Comparison of ENCODE assay signal across 9 cellular contexts in genomic region chr4:166169111-166169510, GRCh38.
DNase-seq lines count a peak whose midpoint lies in the region; ATAC-seq and TF ChIP-seq lines count a peak whose summit lies in the region.
"Had no signal": no experiment of that assay in that cellular context is flagged by ENCODE, and none has a peak within 500 bp of the region (broad histone marks: within the 10 kb centered on the region; RNA-seq: fewer than 3 reads in every experiment).

No MANE protein-coding gene starts in this region.

- no peak overlapping the region for H3K4me3 ChIP-seq in BJ (ENCODE audit: low read depth, low read length)

- CTCF ChIA-PET in BJ (lab: Yijun Ruan, JAX), result interaction anchor here (0.8 kb wide), 1 partner anchor 425 kb away, joined by 7 read pairs; no protein-coding TSS in a partner anchor

- no peak overlapping the region for H3K4me3 Mint-ChIP-seq in activated T-cell treated with anti-CD3 and anti-CD28 coated beads, Interleukin-2, amount 50 U/mL, for 24 hours
- H3K4me3 Mint-ChIP-seq: activated naive CD8-positive, alpha-beta T cell treated with anti-CD3 and anti-CD28 coated beads, Interleukin-2, amount 10 ng/mL, durations not matched to agents 7 days and 5 days had no signal

- TF ChIP-seq CTCF in BJ (IDR thresholded peaks at IDR 0.05; ENCODE audit: insufficient read depth, low read depth, low read length), result peak; percentile 32; the same call in 1 of the 2 replicates

- H3K9me3 Mint-ChIP-seq in activated T-cell treated with anti-CD3 and anti-CD28 coated beads, Interleukin-2, amount 50 U/mL, for 24 hours, result no peaks in the 10 kb centered on the region
- H3K9me3 Mint-ChIP-seq: activated naive CD8-positive, alpha-beta T cell treated with anti-CD3 and anti-CD28 coated beads, Interleukin-2, amount 10 ng/mL, durations not matched to agents 7 days and 5 days had no signal

- H3K27ac Mint-ChIP-seq in activated T-cell treated with anti-CD3 and anti-CD28 coated beads, Interleukin-2, amount 50 U/mL, for 24 hours, result no peak overlapping the region
- H3K27ac Mint-ChIP-seq: activated naive CD8-positive, alpha-beta T cell treated with anti-CD3 and anti-CD28 coated beads, Interleukin-2, amount 10 ng/mL, durations not matched to agents 7 days and 5 days had no signal

- no peaks in the 10 kb centered on the region for H3K27me3 Mint-ChIP-seq in activated T-cell treated with anti-CD3 and anti-CD28 coated beads, Interleukin-2, amount 50 U/mL, for 24 hours

- H3K36me3 Mint-ChIP-seq in activated T-cell treated with anti-CD3 and anti-CD28 coated beads, Interleukin-2, amount 50 U/mL, for 24 hours (ENCODE audit: low read depth), result no peaks in the 10 kb centered on the region
- H3K36me3 Mint-ChIP-seq: activated naive CD8-positive, alpha-beta T cell treated with anti-CD3 and anti-CD28 coated beads, Interleukin-2, amount 10 ng/mL, durations not matched to agents 7 days and 5 days had no signal

- ATAC-seq in GM18870 (IDR thresholded peaks at IDR 0.05; ENCODE audit: unreplicated experiment) (peak; percentile 30), HG03039 (IDR thresholded peaks at IDR 0.05; ENCODE audit: unreplicated experiment) (no peak)

- no peaks in the 10 kb centered on the region for H3K27me3 ChIP-seq in BJ (ENCODE audit: control insufficient read depth, insufficient read depth, low read length)

- POLR2A ChIA-PET in BJ (lab: Charles Lee), result no interaction called here

- DNase-seq in BJ (ENCODE audit: low read depth), result no peak
- DNase-seq in NCI-H748 treated with DMSO at 0.1 percent for 48 hours (lab: John Stamatoyannopoulos, UW), result peak; percentile 13
- peak; percentile 22 for DNase-seq in fibroblast of peridontal ligament (ENCODE audit: extremely low read depth)
- DNase-seq in activated T-cell treated with anti-CD3 and anti-CD28 coated beads, Interleukin-2, amount 50 U/mL, for 24 hours, result no peak
- no peak for DNase-seq in T1000 (lab: John Stamatoyannopoulos, UW)
- no peak for DNase-seq in stimulated activated naive CD4-positive, alpha-beta T cell treated with Interleukin-2 at 50 U/mL for 16 hours (lab: John Stamatoyannopoulos, UW)
- DNase-seq: activated naive CD8-positive, alpha-beta T cell treated with anti-CD3 and anti-CD28 coated beads, Interleukin-2, amount 10 ng/mL, durations not matched to agents 7 days and 5 days had no signal

- H3K36me3 ChIP-seq in BJ (ENCODE audit: control insufficient read depth, insufficient read depth, low read length), result no peaks in the 10 kb centered on the region

- H3K4me1 Mint-ChIP-seq in activated T-cell treated with anti-CD3 and anti-CD28 coated beads, Interleukin-2, amount 50 U/mL, for 24 hours (ENCODE audit: low read depth), result peaks cover 1% of the 10 kb centered on the region

Comparison
In these comparisons a context has a peak if more than half of its experiments do, and no peak if none do; other contexts are left out.
1. DNase-seq: peak in NCI-H748 treated with DMSO at 0.1 percent for 48 hours (single experiment) and fibroblast of peridontal ligament (single experiment); none in BJ (single experiment), activated T-cell treated with anti-CD3 and anti-CD28 coated beads, Interleukin-2, amount 50 U/mL, for 24 hours (single experiment), T1000 (single experiment) and stimulated activated naive CD4-positive, alpha-beta T cell treated with Interleukin-2 at 50 U/mL for 16 hours (single experiment).